In genomic region chr2:90359887-90360730, GRCh38 we compare ENCODE assay signal across 7 cellular contexts.
DNase-seq lines count a peak whose midpoint lies in the region; ATAC-seq, FAIRE-seq and TF ChIP-seq lines count a peak whose summit lies in the region.
"Not testable (repeated sequence)": the region's sequence is repeated elsewhere in the genome, so short reads cannot be mapped to it uniquely, and the experiment has no call there.

No MANE protein-coding gene starts in this region.

- H3K4me1 ChIP-seq in HepG2 (ENCODE audit: insufficient read depth, low read length); aorta (ENCODE audit: control insufficient read depth in 1 of 2, insufficient read depth in 2 of 2, low read length in 2 of 2): not testable (repeated sequence)

- H3K27ac ChIP-seq in HepG2 (ENCODE audit: extremely low read length, insufficient read depth, low read length); aorta (ENCODE audit: low read depth in 1 of 2, low read length in 2 of 2): not testable (repeated sequence)

- in situ Hi-C loops in GM13976 (cut with MboI; ENCODE audit: low sequenced_read_pairs, unreplicated experiment); astrocyte of the cerebellum (cut with HindIII; ENCODE audit: low sequenced_read_pairs); HepG2 (cut with HindIII; ENCODE audit: extremely low pct_ligation_motif_present, low pct_unique_long_range_greater_than_20kb): not testable (repeated sequence)

- TF ChIP-seq CTCF in GM13976 (IDR thresholded peaks at IDR 0.05; ENCODE audit: borderline replicate concordance, control extremely low read depth, extremely low read depth, insufficient read depth, missing control alignments); astrocyte of the cerebellum (IDR thresholded peaks at IDR 0.05; ENCODE audit: low read depth, low read length, missing control alignments); HepG2 (CRISPR knock-in tag; IDR thresholded peaks at IDR 0.05): not testable (repeated sequence)

- 23% methylated on average over 67 of the region's 93 CpGs for WGBS in HepG2 (ENCODE audit: low lambda C conversion rate)
- WGBS in aorta, 2 donors = 7 to 12% methylated on average over 59 to 68 of the region's 93 CpGs

- POLR2A ChIA-PET in HepG2 (lab: Yijun Ruan, JAX) = not testable (repeated sequence)

- H3K9ac ChIP-seq in HepG2 (ENCODE audit: insufficient read depth, low read depth, low read length) = not testable (repeated sequence)

- H3K36me3 ChIP-seq in HepG2 (replicated peaks in 1 of 2; ENCODE audit: control insufficient read depth in 1 of 2, insufficient read depth in 2 of 2, low read length in 2 of 2); aorta (ENCODE audit: control insufficient read depth in 1 of 2, insufficient read depth in 2 of 2, low read length in 1 of 2): not testable (repeated sequence)

- H3K4me2 ChIP-seq in HepG2 (ENCODE audit: low read depth, low read length) = peak overlapping the region; percentile 18; the same call in 1 of the 2 replicates

- not testable (repeated sequence) for TF ChIP-seq EP300 in HepG2 (IDR thresholded peaks at IDR 0.05; ENCODE audit: low read depth in 2 of 2, low read length in 2 of 2); HepG2 (CRISPR knock-in tag; IDR thresholded peaks at IDR 0.05; ENCODE audit: borderline replicate concordance)

- H2AFZ ChIP-seq in HepG2 (ENCODE audit: low read length) = not testable (repeated sequence)

- BruUV-seq in HepG2 (replicated peaks; lab: Mats Ljungman, UMichigan) = not testable (repeated sequence)

- H3K27me3 ChIP-seq in HepG2 (ENCODE audit: control insufficient read depth in 1 of 2, insufficient read depth in 2 of 2, low read length in 2 of 2); aorta (ENCODE audit: control insufficient read depth in 1 of 2, insufficient read depth in 2 of 2, low read length in 1 of 2): not testable (repeated sequence)

- peak overlapping the region; percentile 20 for H3K4me3 ChIP-seq in astrocyte of the cerebellum (ENCODE audit: low read depth, low read length)
- H3K4me3 ChIP-seq in HepG2 (replicated peaks in 1 of 3; ENCODE audit: insufficient read depth in 1 of 3, low read depth in 2 of 3, low read length in 3 of 3) = peak overlapping the region in 2 of 3 experiments; percentile 21 to 28; a peak in 2 of 6 replicates
- peak overlapping the region in 1 of 2 donors; percentile 9 for H3K4me3 ChIP-seq in aorta (ENCODE audit: low read length in 2 of 2)

- not testable (repeated sequence) for TF ChIP-seq RAD21 in HepG2 (CRISPR knock-in tag; IDR thresholded peaks at IDR 0.05)

- not testable (repeated sequence) for H4K20me1 ChIP-seq in HepG2 (ENCODE audit: insufficient read depth, low read length)

- CTCF ChIA-PET in HepG2 (lab: Yijun Ruan, JAX; ENCODE audit: low intra/inter-chr PET ratio, low total read pairs) = not testable (repeated sequence)

- not testable (repeated sequence) for H3K79me2 ChIP-seq in HepG2 (ENCODE audit: insufficient read depth, low read length)

- not testable (repeated sequence) for FAIRE-seq in HepG2 (lab: Jason Lieb, UNC)

- intact Hi-C loops in Right ventricle myocardium inferior (cut with DNase I); HepG2 (cut with micrococcal nuclease; ENCODE audit: unreplicated experiment); aorta (cut with DNase I): not testable (repeated sequence)

- peak; percentile 71 for ATAC-seq in SK-N-SH treated with all-trans-retinoic acid at 6 μM for 48 hours
- ATAC-seq in Right ventricle myocardium inferior = not testable (repeated sequence)
- peak; percentile 78 for ATAC-seq in HepG2
- peak; percentile 15 for ATAC-seq in aorta (ENCODE audit: low FRiP score)

- not testable (repeated sequence) for TF ChIP-seq POLR2A in HepG2 (IDR thresholded peaks at IDR 0.05; ENCODE audit: insufficient read depth in 1 of 2, low read depth in 2 of 2, low read length in 2 of 2)

- DNase-seq in GM13976 (ENCODE audit: low spot score) (peak; percentile 0), Right ventricle myocardium inferior (ENCODE audit: missing footprints) (peak; percentile 41), retina (peak; percentile 1), aorta (peak in 1 of 2 donors; percentile 55)
- DNase-seq in astrocyte of the cerebellum (ENCODE audit: low read depth); HepG2 (ENCODE audit: low spot score): not testable (repeated sequence)

- not testable (repeated sequence) for H3K9me3 ChIP-seq in HepG2 (ENCODE audit: low read length); aorta (ENCODE audit: control insufficient read depth, low read length)
